ENCODE assay signal across 1 cellular context in the genomic region with DNA sequence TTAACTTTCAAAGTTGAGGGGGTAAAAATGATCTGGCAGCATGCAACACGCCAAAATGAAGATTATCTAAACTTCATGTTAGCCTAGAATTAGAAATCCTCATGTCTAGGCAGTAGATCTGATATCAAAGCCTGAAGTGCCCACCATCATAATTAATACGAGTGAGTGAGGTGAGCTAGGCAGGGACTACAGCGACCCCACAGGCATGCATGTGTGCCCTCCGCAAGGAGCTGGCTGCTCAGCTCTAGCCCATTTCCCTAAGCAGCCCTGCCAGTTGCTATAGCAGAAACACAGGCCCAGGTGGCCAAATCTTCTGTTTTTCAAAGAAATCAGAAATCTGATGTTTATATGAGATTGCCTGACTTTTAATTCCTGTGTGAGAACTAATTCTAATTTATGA.
TF ChIP-seq lines count a peak whose summit lies in the region.

No MANE protein-coding gene starts in this region.

TF ChIP-seq in WTC11, 78 proteins besides CTCF, POLR2A, EP300 and RAD21 (continued from another document):
- TF ChIP-seq, protein P1, sequence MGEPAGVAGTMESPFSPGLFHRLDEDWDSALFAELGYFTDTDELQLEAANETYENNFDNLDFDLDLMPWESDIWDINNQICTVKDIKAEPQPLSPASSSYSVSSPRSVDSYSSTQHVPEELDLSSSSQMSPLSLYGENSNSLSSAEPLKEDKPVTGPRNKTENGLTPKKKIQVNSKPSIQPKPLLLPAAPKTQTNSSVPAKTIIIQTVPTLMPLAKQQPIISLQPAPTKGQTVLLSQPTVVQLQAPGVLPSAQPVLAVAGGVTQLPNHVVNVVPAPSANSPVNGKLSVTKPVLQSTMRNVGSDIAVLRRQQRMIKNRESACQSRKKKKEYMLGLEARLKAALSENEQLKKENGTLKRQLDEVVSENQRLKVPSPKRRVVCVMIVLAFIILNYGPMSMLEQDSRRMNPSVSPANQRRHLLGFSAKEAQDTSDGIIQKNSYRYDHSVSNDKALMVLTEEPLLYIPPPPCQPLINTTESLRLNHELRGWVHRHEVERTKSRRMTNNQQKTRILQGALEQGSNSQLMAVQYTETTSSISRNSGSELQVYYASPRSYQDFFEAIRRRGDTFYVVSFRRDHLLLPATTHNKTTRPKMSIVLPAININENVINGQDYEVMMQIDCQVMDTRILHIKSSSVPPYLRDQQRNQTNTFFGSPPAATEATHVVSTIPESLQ (CRISPR knock-in tag; IDR thresholded peaks at IDR 0.05) = no peak
